In the genomic region with DNA sequence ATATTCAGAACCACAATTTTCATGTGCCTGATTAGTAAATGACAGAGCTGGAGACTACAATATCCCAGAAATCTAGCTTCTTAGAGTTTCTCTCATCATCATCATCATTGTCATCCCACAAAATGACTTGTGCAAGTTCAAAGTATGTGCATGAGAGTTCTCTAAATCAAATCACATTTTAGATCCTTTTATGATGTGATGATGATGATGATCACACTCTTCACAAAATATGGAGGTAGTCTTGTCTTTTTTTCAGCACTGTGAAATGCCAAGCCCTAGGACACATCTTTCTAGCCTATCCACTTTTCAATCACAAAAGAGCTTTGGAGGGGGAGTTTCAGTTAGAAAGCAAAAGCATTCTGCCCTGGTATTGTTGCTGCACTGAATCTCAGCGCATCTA, we compare ENCODE assay signal across 1 cellular context.
TF ChIP-seq lines count a peak whose summit lies in the region.

No MANE protein-coding gene starts in this region.

TF ChIP-seq in endothelial cell of umbilical vein, 7 proteins besides CTCF, POLR2A, EP300 and RAD21 (continued from another document):
- TF ChIP-seq, protein P1, sequence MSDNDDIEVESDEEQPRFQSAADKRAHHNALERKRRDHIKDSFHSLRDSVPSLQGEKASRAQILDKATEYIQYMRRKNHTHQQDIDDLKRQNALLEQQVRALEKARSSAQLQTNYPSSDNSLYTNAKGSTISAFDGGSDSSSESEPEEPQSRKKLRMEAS (IDR thresholded peaks at IDR 0.05; ENCODE audit: insufficient read depth, insufficient read length) = no peak
- no peak for TF ChIP-seq EZH2 (IDR thresholded peaks at IDR 0.05; ENCODE audit: borderline replicate concordance, low read depth, low read length, severe bottlenecking)
